ENCODE assay signal across 26 cellular contexts in genomic region chr5:170233358-170233892, GRCh38. TPM values are rescaled to one million over a fixed set of nuclear protein-coding genes. Genes with fewer than 3 reads are reported as not detected.
"Had no signal": no experiment of that assay in that cellular context is flagged by ENCODE, and none has a peak within 500 bp of the region (broad histone marks: within the 10 kb centered on the region; RNA-seq: fewer than 3 reads in every experiment).

No MANE protein-coding gene starts in this region.

- ATAC-seq: HepG2 had no signal

- DNase-seq: IMR-90, KBM-7, MV-4-11, NCI-H1048, NCI-H1105, NCI-H1417, NCI-H1436 treated with DMSO at 0.1 percent for 48 hours, NCI-H1694 treated with DMSO at 0.1 percent for 48 hours, NCI-H1930, NCI-H2081 treated with DMSO at 0.1 percent for 48 hours, NCI-H2171, NCI-H226, NCI-H446, NCI-H510A, NCI-H524 treated with DMSO at 0.1 percent for 48 hours, NCI-H69, NCI-H774, Right ventricle myocardium superior, RPMI8226, SIG-M5 had no signal

- H3K9me3 ChIP-seq: SJSA1 had no signal

- FAIRE-seq: HepG2, RCC 7860 had no signal

- H3K36me3 ChIP-seq: SJSA1 had no signal

- H3K4me3 ChIP-seq: SJSA1, SK-N-MC had no signal

- H3K4me1 ChIP-seq: SJSA1 had no signal

- H3K27me3 ChIP-seq: SJSA1 had no signal

- H3K27ac ChIP-seq: SJSA1, SK-N-MC had no signal

RNA-seq across cellular contexts. Expression of gene C5orf58, which starts 0.6 kb away (rescaled TPM):
- total RNA-seq: HepG2, IMR-90, LHCN-M2, MCF 10A, SJSA1 had no signal
- polyA plus RNA-seq: HepG2, IMR-90 had no signal
